In the genomic region with DNA sequence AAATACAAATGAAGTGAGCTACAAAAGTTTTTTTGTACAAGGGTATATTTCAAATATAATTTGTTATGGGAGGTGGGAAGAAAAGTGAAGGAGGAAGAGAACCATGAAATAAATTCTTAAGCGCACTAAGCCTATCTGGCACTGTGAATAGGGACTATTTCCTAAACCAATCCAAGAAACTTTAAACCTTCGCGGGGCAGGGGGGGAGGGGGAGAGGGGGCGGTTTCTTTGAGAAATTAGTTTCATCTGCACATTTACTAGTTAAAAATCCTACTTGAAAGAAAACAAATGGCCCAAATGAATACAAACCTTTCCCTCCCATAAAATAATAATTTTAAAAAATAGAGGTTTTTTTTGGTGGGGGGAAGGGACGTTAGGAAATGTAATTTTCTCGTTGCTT, we compare ENCODE assay signal across 8 cellular contexts. TPM values are rescaled to one million over a fixed set of nuclear protein-coding genes. Genes with fewer than 3 reads are reported as not detected.
A peak's percentile ranks its signal among the peaks of the same experiment; 100 is the strongest.
DNase-seq lines count a peak whose midpoint lies in the region; ATAC-seq and TF ChIP-seq lines count a peak whose summit lies in the region.

No MANE protein-coding gene starts in this region.

- peak overlapping the region; percentile 48; the same call in 1 of the 2 replicates for H3K27ac ChIP-seq in MM.1S (ENCODE audit: low read length)
- peak overlapping the region; percentile 78 for H3K27ac ChIP-seq in colonic mucosa
- H3K27ac ChIP-seq in muscle layer of duodenum (ENCODE audit: low read length) = peak overlapping the region; percentile 65

- H3K27me3 ChIP-seq in MM.1S (replicated peaks; ENCODE audit: insufficient read depth, low read length) (no peaks in the 10 kb centered on the region), colonic mucosa (no peaks in the 10 kb centered on the region), muscle layer of duodenum (ENCODE audit: low read depth, low read length) (no peaks in the 10 kb centered on the region)

- H3K79me2 ChIP-seq in MM.1S (ENCODE audit: low read length) = peaks cover 35% of the 10 kb centered on the region

- peak overlapping the region; percentile 73 for H3K4me3 ChIP-seq in MM.1S (ENCODE audit: low read length)
- H3K4me3 ChIP-seq in colonic mucosa = peak overlapping the region; percentile 48
- H3K4me3 ChIP-seq in muscle layer of duodenum (ENCODE audit: low read depth in 1 of 2, low read length in 2 of 2) = peak overlapping the region; percentile 78 to 80

- intact Hi-C loops in colonic mucosa (cut with DNase I) = no loop called here

- no peak for ATAC-seq in HG03196 (IDR thresholded peaks at IDR 0.05; ENCODE audit: unreplicated experiment)
- ATAC-seq in HG02763 (IDR thresholded peaks at IDR 0.05; ENCODE audit: unreplicated experiment) = no peak

- no peaks in the 10 kb centered on the region for H3K9me2 ChIP-seq in MM.1S (replicated peaks; ENCODE audit: insufficient read depth, low read length)

- peaks cover 7% of the 10 kb centered on the region; the same call in 1 of the 2 replicates for H3K4me1 ChIP-seq in MM.1S (ENCODE audit: low read length)
- no peaks in the 10 kb centered on the region for H3K4me1 ChIP-seq in colonic mucosa
- peaks cover 3 to 10% of the 10 kb centered on the region in 2 donors for H3K4me1 ChIP-seq in muscle layer of duodenum (ENCODE audit: control insufficient read depth in 1 of 2, insufficient read depth in 2 of 2, low read length in 2 of 2)

- H3K9me3 ChIP-seq in MM.1S (replicated peaks; ENCODE audit: insufficient read depth, low read length) (no peaks in the 10 kb centered on the region), colonic mucosa (no peaks in the 10 kb centered on the region), muscle layer of duodenum (ENCODE audit: control insufficient read depth in 1 of 2, low read length in 2 of 2) (no peaks in the 10 kb centered on the region)

- no peaks in the 10 kb centered on the region for H4K20me1 ChIP-seq in MM.1S (ENCODE audit: insufficient read depth, low read length)

- peak; percentile 45 for DNase-seq in D341Med (ENCODE audit: low spot score)
- no peak for DNase-seq in MM.1S
- no peak for DNase-seq in colonic mucosa
- no peak for DNase-seq in NCI-H146 (lab: John Stamatoyannopoulos, UW)
- DNase-seq in NCI-H2029 treated with DMSO at 0.1 percent for 48 hours (lab: John Stamatoyannopoulos, UW) = no peak

- H3K36me3 ChIP-seq in MM.1S (replicated peaks; ENCODE audit: insufficient read depth, low read length) (peaks cover 14% of the 10 kb centered on the region), colonic mucosa (no peaks in the 10 kb centered on the region), muscle layer of duodenum (ENCODE audit: control insufficient read depth in 1 of 2, insufficient read depth in 2 of 2, low read length in 2 of 2) (peaks cover 3 to 6% of the 10 kb centered on the region in 2 donors)

- peak overlapping the region; percentile 79 for H3K4me2 ChIP-seq in MM.1S (ENCODE audit: low read depth, low read length)

- peak overlapping the region; percentile 58; the same call in 1 of the 2 replicates for H3K9ac ChIP-seq in MM.1S (ENCODE audit: low read length)
- H3K9ac ChIP-seq in colonic mucosa (ENCODE audit: low read depth in 2 of 2, low read length in 2 of 2) = peak overlapping the region in 1 of 2 donors; percentile 68

- H2AFZ ChIP-seq in MM.1S (ENCODE audit: low read length) = peak overlapping the region; percentile 44

- H3F3A ChIP-seq in MM.1S (ENCODE audit: insufficient read depth, low read length) = no peaks in the 10 kb centered on the region; the same call in 1 of the 2 replicates

- TF ChIP-seq CTCF in MM.1S (IDR thresholded peaks at IDR 0.05; ENCODE audit: low read length) (no peak), colonic mucosa (IDR thresholded peaks at IDR 0.05) (no peak)

RNA-seq across cellular contexts. Expression of a gene that starts 0.4 kb away (rescaled TPM):
- total RNA-seq in colonic mucosa = 100 to 1,000 TPM in 1 of 2 donors, 10 to 100 TPM in 1; 70.0 to 101 TPM

RNA-seq across cellular contexts. Expression of a gene that starts 24.1 kb away (rescaled TPM):
- 1 to 10 TPM in 1 of 2 donors, not detected in 1; 1.1 TPM for total RNA-seq in colonic mucosa
